ENCODE assay signal across 22 cellular contexts in the genomic region with DNA sequence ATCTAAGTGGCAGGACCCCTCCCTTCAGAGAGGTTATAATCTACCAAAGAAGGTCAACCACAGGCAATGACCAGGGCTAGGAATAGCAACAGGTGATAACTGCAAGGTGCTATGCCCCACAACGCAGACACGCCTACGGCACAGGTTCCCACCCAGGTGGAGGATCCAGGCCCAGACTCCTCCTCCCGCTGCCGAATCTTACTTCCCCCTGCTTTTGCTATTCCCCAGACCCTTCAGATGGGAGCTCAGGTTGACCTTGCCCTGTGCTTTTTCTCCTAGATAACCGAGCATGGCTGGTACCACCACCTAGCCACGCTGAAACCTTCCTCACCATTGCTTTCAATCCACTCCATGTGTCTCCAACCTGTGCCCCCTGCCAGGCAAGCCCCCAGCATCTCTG.
"Had no signal": no experiment of that assay in that cellular context is flagged by ENCODE, and none has a peak within 500 bp of the region (broad histone marks: within the 10 kb centered on the region; RNA-seq: fewer than 3 reads in every experiment).

No MANE protein-coding gene starts in this region.

- H3K4me1 ChIP-seq: body of pancreas, heart right ventricle had no signal

- H3K4me3 Mint-ChIP-seq: activated CD4-positive, alpha-beta T cell treated with anti-CD3 and anti-CD28 coated beads for 36 hours; activated CD8-positive, alpha-beta memory T cell treated with anti-CD3 and anti-CD28 coated beads, Interleukin-2, amount 10 ng/mL, durations not matched to agents 7 days and 5 days; activated CD8-positive, alpha-beta T cell treated with anti-CD3 and anti-CD28 coated beads, Interleukin-2, amount 10 ng/mL, durations not matched to agents 7 days and 5 days; activated naive CD8-positive, alpha-beta T cell; nephron; stimulated activated naive B cell treated with anti-CD40 and anti-IgM and Interleukin-4, amounts not matched to agents 10 μg/mL and 1 μg/mL and 100 μg/mL, for 72 hours had no signal

- H3K27me3 ChIP-seq: body of pancreas, cardiac muscle cell, sigmoid colon had no signal

- ATAC-seq: activated CD4-positive, alpha-beta T cell treated with anti-CD3 and anti-CD28 coated beads for 36 hours; activated CD8-positive, alpha-beta memory T cell treated with anti-CD3 and anti-CD28 coated beads, Interleukin-2, amount 10 ng/mL, durations not matched to agents 7 days and 5 days; activated CD8-positive, alpha-beta T cell treated with anti-CD3 and anti-CD28 coated beads, Interleukin-2, amount 10 ng/mL, durations not matched to agents 7 days and 5 days; body of pancreas; stimulated activated naive B cell treated with anti-CD40 and anti-IgM and Interleukin-4, amounts not matched to agents 10 μg/mL and 1 μg/mL and 100 μg/mL, for 72 hours had no signal

- H3K36me3 Mint-ChIP-seq: activated CD8-positive, alpha-beta memory T cell treated with anti-CD3 and anti-CD28 coated beads, Interleukin-2, amount 10 ng/mL, durations not matched to agents 7 days and 5 days; activated naive CD8-positive, alpha-beta T cell; stimulated activated naive B cell treated with anti-CD40 and anti-IgM and Interleukin-4, amounts not matched to agents 10 μg/mL and 1 μg/mL and 100 μg/mL, for 72 hours had no signal

- H3K27ac ChIP-seq: body of pancreas, cardiac muscle cell, heart right ventricle, psoas muscle, stomach had no signal

- H3K9me3 ChIP-seq: body of pancreas, heart right ventricle, psoas muscle, sigmoid colon, stomach had no signal

- H3K4me3 ChIP-seq: body of pancreas, cardiac muscle cell, heart right ventricle, psoas muscle, sigmoid colon, stomach had no signal

- H3K27ac Mint-ChIP-seq: activated CD4-positive, alpha-beta T cell treated with anti-CD3 and anti-CD28 coated beads for 36 hours; activated CD8-positive, alpha-beta memory T cell treated with anti-CD3 and anti-CD28 coated beads, Interleukin-2, amount 10 ng/mL, durations not matched to agents 7 days and 5 days; activated CD8-positive, alpha-beta T cell treated with anti-CD3 and anti-CD28 coated beads, Interleukin-2, amount 10 ng/mL, durations not matched to agents 7 days and 5 days; activated naive CD8-positive, alpha-beta T cell; activated T-helper 2 cell treated with anti-CD3 and anti-CD28 coated beads, Interferon-gamma antibody, Interleukin-2, Interleukin-4, amounts not matched to agents 10 μg/mL and 5 μg/mL and 100 μg/mL, durations not matched to agents 14 hours and 24 hours and 36 hours; nephron; stimulated activated naive B cell treated with anti-CD40 and anti-IgM and Interleukin-4, amounts not matched to agents 10 μg/mL and 1 μg/mL and 100 μg/mL, for 72 hours had no signal

- H3K4me1 Mint-ChIP-seq: activated CD4-positive, alpha-beta T cell treated with anti-CD3 and anti-CD28 coated beads for 36 hours; activated CD8-positive, alpha-beta memory T cell treated with anti-CD3 and anti-CD28 coated beads, Interleukin-2, amount 10 ng/mL, durations not matched to agents 7 days and 5 days; stimulated activated naive B cell treated with anti-CD40 and anti-IgM and Interleukin-4, amounts not matched to agents 10 μg/mL and 1 μg/mL and 100 μg/mL, for 72 hours had no signal

- H3K36me3 ChIP-seq: cardiac muscle cell, heart right ventricle, sigmoid colon, stomach had no signal

- H3K9me3 Mint-ChIP-seq: activated T-helper 2 cell treated with anti-CD3 and anti-CD28 coated beads, Interferon-gamma antibody, Interleukin-2, Interleukin-4, amounts not matched to agents 10 μg/mL and 5 μg/mL and 100 μg/mL, durations not matched to agents 14 hours and 24 hours and 36 hours; nephron had no signal

- DNase-seq: activated CD4-positive, alpha-beta T cell treated with anti-CD3 and anti-CD28 coated beads for 36 hours; activated CD4-positive, CD25-positive, alpha-beta regulatory T cell; activated CD8-positive, alpha-beta memory T cell treated with anti-CD3 and anti-CD28 coated beads, Interleukin-2, amount 10 ng/mL, durations not matched to agents 7 days and 5 days; activated CD8-positive, alpha-beta T cell treated with anti-CD3 and anti-CD28 coated beads, Interleukin-2, amount 10 ng/mL, durations not matched to agents 7 days and 5 days; activated naive CD4-positive, alpha-beta T cell; activated T-cell treated with anti-CD3 and anti-CD28 coated beads, Interleukin-2, amount 50 U/mL, for 48 hours; body of pancreas; cortex of kidney; mesenchymal stem cell; small intestine; stimulated activated CD4-positive, alpha-beta T cell treated with anti-CD3 and anti-CD28 coated beads, Interleukin-4, amount 100 ng/mL, for 4 hours; stimulated activated CD8-positive, alpha-beta memory T cell treated with anti-CD3 and anti-CD28 coated beads, Interleukin-4, amount 100 ng/mL, for 48 hours; stimulated activated naive B cell treated with anti-CD40 and anti-IgM and Interleukin-4, amounts not matched to agents 10 μg/mL and 1 μg/mL and 100 μg/mL, for 72 hours; stomach; trophoblast cell had no signal
